In genomic region chr5:113262674-113263073, GRCh38 we compare ENCODE assay signal across 16 cellular contexts.
DNase-seq lines count a peak whose midpoint lies in the region; ATAC-seq and TF ChIP-seq lines count a peak whose summit lies in the region.
"Had no signal": no experiment of that assay in that cellular context is flagged by ENCODE, and none has a peak within 500 bp of the region (broad histone marks: within the 10 kb centered on the region; RNA-seq: fewer than 3 reads in every experiment).

No MANE protein-coding gene starts in this region.

- CTCF ChIA-PET in IMR-90 (lab: Yijun Ruan, JAX) (no interaction called here), OCI-LY7 (lab: Charles Lee; ENCODE audit: unreplicated experiment) (no interaction called here)

- H3K36me3 ChIP-seq in IMR-90 (ENCODE audit: control insufficient read depth, insufficient read depth, low read length) (no peaks in the 10 kb centered on the region; the same call in 1 of the 2 replicates), MM.1S (replicated peaks; ENCODE audit: insufficient read depth, low read length) (no peaks in the 10 kb centered on the region), OCI-LY7 (ENCODE audit: insufficient read depth, low read length) (no peaks in the 10 kb centered on the region)

- no peak overlapping the region for H3K56ac ChIP-seq in IMR-90 (ENCODE audit: extremely low read depth, insufficient read depth, low read length)

- no peak for ATAC-seq in IMR-90 (ENCODE audit: low read depth)
- ATAC-seq in HG02798 (IDR thresholded peaks at IDR 0.05; ENCODE audit: poor library complexity, unreplicated experiment) = no peak

- no peak overlapping the region; the same call in 2 of the 3 replicates for H2BK15ac ChIP-seq in IMR-90 (ENCODE audit: low read depth, low read length)

- peak overlapping the region; percentile 46; the same call in 1 of the 2 replicates for H3K18ac ChIP-seq in IMR-90 (ENCODE audit: low read depth, low read length)

- H3K4me3 ChIP-seq in IMR-90 (ENCODE audit: insufficient read depth, low read depth, low read length) (no peak overlapping the region), MM.1S (ENCODE audit: low read length) (peak overlapping the region; percentile 15), OCI-LY7 (ENCODE audit: low read depth, low read length, poor library complexity, severe bottlenecking) (no peak overlapping the region)

- no peak overlapping the region for H2AFZ ChIP-seq in IMR-90 (replicated peaks; ENCODE audit: low read length, poor library complexity)
- H2AFZ ChIP-seq in MM.1S (ENCODE audit: low read length) = no peak overlapping the region
- H2AFZ ChIP-seq in OCI-LY7 (ENCODE audit: low read length) = no peak overlapping the region

- intact Hi-C loops in IMR-90 (cut with micrococcal nuclease) = loop anchor here (5.0 kb wide), 1 partner anchor 50 kb away; no protein-coding TSS in a partner anchor
- intact Hi-C loops in OCI-LY7 (cut with micrococcal nuclease; ENCODE audit: unreplicated experiment) = no loop called here

- dilution Hi-C loops in IMR-90 (cut with HindIII; ENCODE audit: low sequenced_read_pairs, unreplicated experiment) = no loop called here

- no peak overlapping the region for H4K91ac ChIP-seq in IMR-90 (ENCODE audit: insufficient read depth, low read depth, low read length)

- H3K4me1 ChIP-seq in IMR-90 (ENCODE audit: control insufficient read depth, insufficient read depth, low read length) (peaks cover 11% of the 10 kb centered on the region; the same call in 1 of the 2 replicates), MM.1S (ENCODE audit: low read length) (peaks cover 41% of the 10 kb centered on the region), OCI-LY7 (ENCODE audit: insufficient read depth, low read length, poor library complexity, severe bottlenecking) (peaks cover 11% of the 10 kb centered on the region)

- DNase-seq in IMR-90 (no peak), MM.1S (peak; percentile 93), OCI-LY7 (ENCODE audit: low spot score) (peak; percentile 6), NCI-H1436 treated with DMSO at 0.1 percent for 48 hours (lab: John Stamatoyannopoulos, UW) (no peak), OCI-M2 (lab: John Stamatoyannopoulos, UW; ENCODE audit: unreplicated experiment) (no peak)
- DNase-seq: C1 segment of cervical spinal cord; Calu3; CD4-positive, alpha-beta memory T cell; COR-L47; DMS53; DMS79 treated with DMSO at 0.1 percent for 48 hours; GF-D8; GOT3; H7; HCEC 1CT had no signal

- peaks cover 12 to 43% of the 10 kb centered on the region in 2 experiments for H3K79me1 ChIP-seq in IMR-90 (ENCODE audit: low read depth in 1 of 2, low read length in 2 of 2)

- no peak overlapping the region for H4K5ac ChIP-seq in IMR-90 (ENCODE audit: low read depth, low read length)

- H4K8ac ChIP-seq in IMR-90 (ENCODE audit: low read depth in 2 of 2, low read length in 2 of 2) = no peak overlapping the region

- no peak overlapping the region for H2AK5ac ChIP-seq in IMR-90 (ENCODE audit: low read depth, low read length)

- no CpG with 5 or more reads among the region's 3 CpGs for WGBS in IMR-90 (ENCODE audit: extremely low coverage in 2 of 2, insufficient read length in 1 of 2), 2 experiments

- no peak overlapping the region for H3K4ac ChIP-seq in IMR-90 (ENCODE audit: low read depth, low read length)

- no peak overlapping the region for H2BK20ac ChIP-seq in IMR-90 (ENCODE audit: low read depth, low read length)

- in situ Hi-C loops in IMR-90 (cut with MboI; ENCODE audit: low sequenced_read_pairs) = no loop called here

- H3K4me2 ChIP-seq in IMR-90 (ENCODE audit: low read depth, low read length) = no peak overlapping the region
- H3K4me2 ChIP-seq in MM.1S (ENCODE audit: low read depth, low read length) = peak overlapping the region; percentile 61
- peak overlapping the region; percentile 22 for H3K4me2 ChIP-seq in OCI-LY7 (ENCODE audit: low read length)

- H2BK5ac ChIP-seq in IMR-90 (ENCODE audit: low read depth, low read length, poor library complexity, severe bottlenecking) = no peak overlapping the region

- BruUV-seq in IMR-90 (replicated peaks; lab: Mats Ljungman, UMichigan) (no TSS peak), OCI-LY7 (replicated peaks; lab: Mats Ljungman, UMichigan) (no TSS peak)

- peaks cover 2% of the 10 kb centered on the region for H3K9me1 ChIP-seq in IMR-90 (ENCODE audit: insufficient read depth, low read length)

- H3K9me3 ChIP-seq in IMR-90 (ENCODE audit: control insufficient read depth, insufficient read depth, low read length) = no peaks in the 10 kb centered on the region
- H3K9me3 ChIP-seq in MM.1S (replicated peaks; ENCODE audit: insufficient read depth, low read length) = no peaks in the 10 kb centered on the region
- H3K9me3 ChIP-seq in OCI-LY7 (ENCODE audit: low read length) = no peaks in the 10 kb centered on the region

- POLR2A ChIA-PET in IMR-90 (lab: Charles Lee; ENCODE audit: unreplicated experiment) (no interaction called here), OCI-LY7 (lab: Charles Lee) (interaction anchor here (0.5 kb wide), 1 partner anchor 253 kb away, joined by 3 read pairs; no protein-coding TSS in a partner anchor)

- H3K9ac ChIP-seq in IMR-90 (ENCODE audit: low read depth, low read length) (no peak overlapping the region), MM.1S (ENCODE audit: low read length) (peak overlapping the region; percentile 22; the same call in 1 of the 2 replicates)

- no peak for TF ChIP-seq CTCF in IMR-90 (conservative IDR thresholded peaks at IDR 0.05; ENCODE audit: low read depth, low read length)
- no peak for TF ChIP-seq CTCF in MM.1S (IDR thresholded peaks at IDR 0.05; ENCODE audit: low read length)
- no peak for TF ChIP-seq CTCF in OCI-LY7 (conservative IDR thresholded peaks at IDR 0.05; ENCODE audit: low read length)

- H4K20me1 ChIP-seq in IMR-90 (ENCODE audit: insufficient read depth, low read length) = no peaks in the 10 kb centered on the region; the same call in 1 of the 2 replicates
- H4K20me1 ChIP-seq in MM.1S (ENCODE audit: insufficient read depth, low read length) = no peaks in the 10 kb centered on the region
- H4K20me1 ChIP-seq in OCI-LY7 (ENCODE audit: insufficient read depth, low read length) = no peaks in the 10 kb centered on the region

- no peak overlapping the region for H2BK120ac ChIP-seq in IMR-90 (ENCODE audit: low read depth, low read length)

- H3K9me2 ChIP-seq in MM.1S (replicated peaks; ENCODE audit: insufficient read depth, low read length) (no peaks in the 10 kb centered on the region), OCI-LY7 (ENCODE audit: insufficient read depth, low read length) (no peaks in the 10 kb centered on the region)

- TF ChIP-seq POLR2A in IMR-90 (IDR thresholded peaks at IDR 0.05; ENCODE audit: low read depth, low read length) = no peak

- H3K79me2 ChIP-seq in MM.1S (ENCODE audit: low read length) (peaks cover 95% of the 10 kb centered on the region), OCI-LY7 (ENCODE audit: insufficient read depth, low read depth, low read length) (no peaks in the 10 kb centered on the region)

- H3K27me3 ChIP-seq in IMR-90 (ENCODE audit: control insufficient read depth, insufficient read depth, low read length) (no peaks in the 10 kb centered on the region), MM.1S (replicated peaks; ENCODE audit: insufficient read depth, low read length) (no peaks in the 10 kb centered on the region)

- no peak overlapping the region for H3K27ac ChIP-seq in IMR-90 (ENCODE audit: insufficient read depth, low read length)
- peak overlapping the region; percentile 87 for H3K27ac ChIP-seq in MM.1S (ENCODE audit: low read length)
- H3K27ac ChIP-seq in OCI-LY7 (ENCODE audit: low read depth, low read length, poor library complexity, severe bottlenecking) = no peak overlapping the region

- no peak overlapping the region for H3K23ac ChIP-seq in IMR-90 (ENCODE audit: low read depth, low read length)

- H3K14ac ChIP-seq in IMR-90 (replicated peaks; ENCODE audit: low read depth, low read length) = no peak overlapping the region; the same call in 1 of the 2 replicates

- H3F3A ChIP-seq in MM.1S (ENCODE audit: insufficient read depth, low read length) = peaks cover 36% of the 10 kb centered on the region

- TF ChIP-seq RAD21 in IMR-90 (IDR thresholded peaks at IDR 0.05; ENCODE audit: low read length) = no peak

- H2AK9ac ChIP-seq in IMR-90 (replicated peaks; ENCODE audit: low read depth, low read length, poor library complexity) = no peak overlapping the region

TF ChIP-seq in IMR-90, 13 proteins besides CTCF, POLR2A, EP300 and RAD21:
- TF ChIP-seq FOS (IDR thresholded peaks at IDR 0.05; ENCODE audit: low read depth, low read length) = no peak
- TF ChIP-seq MAZ (IDR thresholded peaks at IDR 0.05; ENCODE audit: borderline replicate concordance, low read depth, low read length) = no peak
- no peak for TF ChIP-seq BHLHE40 (IDR thresholded peaks at IDR 0.05; ENCODE audit: low read depth, low read length)
- TF ChIP-seq RFX5 (IDR thresholded peaks at IDR 0.05; ENCODE audit: low read depth, low read length) = no peak
- TF ChIP-seq USF2 (IDR thresholded peaks at IDR 0.05; ENCODE audit: low read depth, low read length) = no peak
- no peak for TF ChIP-seq RCOR1 (IDR thresholded peaks at IDR 0.05; ENCODE audit: insufficient replicate concordance, low read length)
- no peak for TF ChIP-seq ELK1 (IDR thresholded peaks at IDR 0.05; ENCODE audit: borderline replicate concordance, low read depth, low read length)
- no peak for TF ChIP-seq CHD1 (IDR thresholded peaks at IDR 0.05; ENCODE audit: low read depth, low read length)
- TF ChIP-seq NFE2L2 (IDR thresholded peaks at IDR 0.05; ENCODE audit: low read depth, low read length) = no peak
- no peak for TF ChIP-seq SMC3 (IDR thresholded peaks at IDR 0.05; ENCODE audit: low read depth, low read length)
- no peak for TF ChIP-seq MXI1 (IDR thresholded peaks at IDR 0.05; ENCODE audit: borderline replicate concordance, low read depth, low read length)
- no peak for TF ChIP-seq MAFK (IDR thresholded peaks at IDR 0.05; ENCODE audit: low read depth, low read length)
- TF ChIP-seq CEBPB (IDR thresholded peaks at IDR 0.05; ENCODE audit: low read depth, low read length) = no peak

Comparison
In these comparisons a context has a peak if more than half of its experiments do, and no peak if none do; other contexts are left out.
1. DNase-seq: peak in MM.1S (single experiment) and OCI-LY7 (single experiment); none in IMR-90 (single experiment), NCI-H1436 treated with DMSO at 0.1 percent for 48 hours (single experiment) and OCI-M2 (single experiment).